In genomic region chr2:68921646-68922045, GRCh38 we compare ENCODE assay signal across 24 cellular contexts. TPM values are rescaled to one million over a fixed set of nuclear protein-coding genes. Genes with fewer than 3 reads are reported as not detected.
"Had no signal": no experiment of that assay in that cellular context is flagged by ENCODE, and none has a peak within 500 bp of the region (broad histone marks: within the 10 kb centered on the region; RNA-seq: fewer than 3 reads in every experiment).

No MANE protein-coding gene starts in this region.

- H3K36me3 ChIP-seq: ascending aorta, left ventricle myocardium inferior, pancreas, sigmoid colon, spleen, upper lobe of left lung had no signal

- H3K4me1 ChIP-seq: ascending aorta, left ventricle myocardium inferior, sigmoid colon, upper lobe of left lung had no signal

- H3K27ac ChIP-seq: ascending aorta, coronary artery, left ventricle myocardium inferior, pancreas, sigmoid colon, spleen, upper lobe of left lung had no signal

- ATAC-seq: activated CD4-positive, CD25-positive, alpha-beta regulatory T cell treated with anti-CD3 and anti-CD28 coated beads, Interleukin-2, amount 50 U/mL, for 24 hours; activated naive CD8-positive, alpha-beta T cell treated with anti-CD3 and anti-CD28 coated beads, Interleukin-2, amount 50 U/mL, for 24 hours; activated T-helper 17 cell treated with anti-CD3 and anti-CD28 coated beads, Interleukin-2, amount 50 U/mL, for 72 hours; naive thymus-derived CD8-positive, alpha-beta T cell; stimulated activated naive CD8-positive, alpha-beta T cell treated with anti-CD3 and anti-CD28 coated beads, Interleukin-15, amount 100 ng/mL, for 72 hours; T-cell had no signal

- H3K4me3 ChIP-seq: ascending aorta, coronary artery, left ventricle myocardium inferior, pancreas, sigmoid colon, spleen, upper lobe of left lung had no signal

- H3K27me3 ChIP-seq: ascending aorta, pancreas, spleen, upper lobe of left lung had no signal

- FAIRE-seq: keratinocyte, pancreas had no signal

- H3K9me3 ChIP-seq: ascending aorta, left ventricle myocardium inferior, pancreas, sigmoid colon, spleen, upper lobe of left lung had no signal

- DNase-seq: activated CD4-positive, alpha-beta T cell treated with anti-CD3 and anti-CD28 coated beads, Interleukin-2, amount 50 U/mL, for 1 hour; activated naive CD4-positive, alpha-beta T cell treated with Interleukin-2 at 50 U/mL for 16 hours; activated naive CD8-positive, alpha-beta T cell treated with anti-CD3 and anti-CD28 coated beads, Interleukin-2, amount 50 U/mL, for 24 hours; caudate nucleus; effector memory CD4-positive, alpha-beta T cell; erythroblast; left ventricle myocardium inferior; mesenchymal stem cell; naive thymus-derived CD8-positive, alpha-beta T cell; pancreas; sigmoid colon; spleen; stimulated activated naive CD8-positive, alpha-beta T cell treated with anti-CD3 and anti-CD28 coated beads, Interleukin-15, amount 100 ng/mL, for 72 hours; T-cell; T-helper 9 cell; upper lobe of left lung had no signal

RNA-seq across cellular contexts. Expression of gene GKN2, which starts 31.0 kb away (rescaled TPM):
- total RNA-seq: activated CD8-positive, alpha-beta memory T cell treated with anti-CD3 and anti-CD28 coated beads for 36 hours; activated T-helper 17 cell treated with anti-CD3 and anti-CD28 coated beads, Interleukin-2, amount 50 U/mL, for 72 hours; left ventricle myocardium inferior; mucosa of gallbladder; naive thymus-derived CD8-positive, alpha-beta T cell; sigmoid colon; spleen; T-cell had no signal
- polyA plus RNA-seq: naive thymus-derived CD8-positive, alpha-beta T cell had no signal

RNA-seq across cellular contexts. Expression of gene BMP10, which starts 50.4 kb away (rescaled TPM):
- total RNA-seq: activated CD8-positive, alpha-beta memory T cell treated with anti-CD3 and anti-CD28 coated beads for 36 hours; activated T-helper 17 cell treated with anti-CD3 and anti-CD28 coated beads, Interleukin-2, amount 50 U/mL, for 72 hours; ascending aorta; mucosa of gallbladder; naive thymus-derived CD8-positive, alpha-beta T cell; pancreas; sigmoid colon; spleen; T-cell; temporal lobe; upper lobe of left lung had no signal
- polyA plus RNA-seq: naive thymus-derived CD8-positive, alpha-beta T cell; pancreas; sigmoid colon; spleen had no signal

RNA-seq across cellular contexts. Expression of gene GKN1, which starts 52.8 kb away (rescaled TPM):
- total RNA-seq: activated CD8-positive, alpha-beta memory T cell treated with anti-CD3 and anti-CD28 coated beads for 36 hours; activated T-helper 17 cell treated with anti-CD3 and anti-CD28 coated beads, Interleukin-2, amount 50 U/mL, for 72 hours; left ventricle myocardium inferior; mucosa of gallbladder; naive thymus-derived CD8-positive, alpha-beta T cell; sigmoid colon; spleen; T-cell; upper lobe of left lung had no signal
- polyA plus RNA-seq: naive thymus-derived CD8-positive, alpha-beta T cell had no signal
